ENCODE assay signal across 19 cellular contexts in the genomic region with DNA sequence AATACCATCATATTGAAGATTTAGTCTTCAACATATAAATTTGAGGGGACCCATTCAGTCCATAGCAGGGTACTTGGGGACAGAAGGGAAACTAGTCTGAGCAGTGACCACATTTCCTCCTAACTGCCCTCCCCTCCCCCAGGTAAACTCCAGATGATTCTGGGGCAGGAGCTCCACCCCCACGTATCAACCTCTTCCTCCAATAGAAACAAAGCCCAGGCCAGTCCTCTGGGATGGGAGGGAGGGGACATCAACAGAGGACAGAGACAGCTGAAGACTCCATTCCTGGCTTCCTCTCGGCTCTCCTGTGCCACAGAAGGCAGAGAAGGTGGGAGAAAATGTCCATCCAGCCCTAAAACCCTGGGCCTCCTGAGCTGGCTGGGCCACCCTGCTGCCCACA.
DNase-seq lines count a peak whose midpoint lies in the region; ATAC-seq and TF ChIP-seq lines count a peak whose summit lies in the region.
"Had no signal": no experiment of that assay in that cellular context is flagged by ENCODE, and none has a peak within 500 bp of the region (broad histone marks: within the 10 kb centered on the region; RNA-seq: fewer than 3 reads in every experiment).

No MANE protein-coding gene starts in this region.

- H2BK5ac ChIP-seq in H9 (ENCODE audit: insufficient read length, low read length), result no peak overlapping the region

- H3K18ac ChIP-seq in H9 (ENCODE audit: insufficient read length, low read depth, low read length), result no peak overlapping the region

- H2AK5ac ChIP-seq in H9 (ENCODE audit: insufficient read length, low read length), result no peak overlapping the region

- H3T11ph ChIP-seq in H9 (ENCODE audit: low read length), result no peak overlapping the region

- peak; percentile 45 for DNase-seq in H9
- no peak for DNase-seq in WTC11 (ENCODE audit: low spot score)
- no peak for DNase-seq in NCI-H446 treated with DMSO at 0.1 percent for 48 hours (lab: John Stamatoyannopoulos, UW)
- DNase-seq in left lobe of liver (ENCODE audit: low spot score), result no peak
- DNase-seq in activated CD4-positive, alpha-beta T cell treated with anti-CD3 and anti-CD28 coated beads, Interleukin-2, amount 50 U/mL, for 4 hours, result no peak
- DNase-seq: AML-193, DMS79, GOT3, NCI-H1105, NCI-H146, NCI-H2029, NCI-H2227 treated with DMSO at 0.1 percent for 48 hours, NCI-H510A treated with DMSO at 0.1 percent for 48 hours, NCI-H748 treated with DMSO at 0.1 percent for 48 hours, OCI-M1, SJCRH30 had no signal

- no CpG with 5 or more reads among the region's 2 CpGs for WGBS in H9 (ENCODE audit: extremely low coverage, insufficient read length, low lambda C conversion rate)

- TF ChIP-seq CTCF in H9 (conservative IDR thresholded peaks at IDR 0.05) (no peak), WTC11 (IDR thresholded peaks at IDR 0.05) (no peak), neutrophil (IDR thresholded peaks at IDR 0.05) (no peak)

- no peaks in the 10 kb centered on the region for H4K20me1 ChIP-seq in BLaER1 treated with 17β-estradiol and CSF1 and Interleukin-3, amounts not matched to agents 10 nM and 100 nM
- H4K20me1 ChIP-seq in H9 (ENCODE audit: control insufficient read depth, insufficient read depth, insufficient read length), result no peaks in the 10 kb centered on the region

- no peak overlapping the region for H2AFZ ChIP-seq in H9 (ENCODE audit: low read length)

- H4K91ac ChIP-seq in H9 (ENCODE audit: insufficient read length, low read depth, low read length), result no peak overlapping the region

- H3K9me3 Mint-ChIP-seq in H9 (no peaks in the 10 kb centered on the region; a peak in 1 of 5 replicates), WTC11 (no peaks in the 10 kb centered on the region)
- H3K9me3 Mint-ChIP-seq: CD14-positive monocyte had no signal

- H3K27ac ChIP-seq in BLaER1 treated with 17β-estradiol and CSF1 and Interleukin-3, amounts not matched to agents 10 nM and 100 nM, result peak overlapping the region in 8 of 11 experiments; percentile 0 to 52 (median 24); a peak in 8 of 22 replicates
- H3K27ac ChIP-seq in H9 (ENCODE audit: insufficient read length, low read depth, low read length), result no peak overlapping the region
- H3K27ac ChIP-seq in neutrophil, result peak overlapping the region; percentile 93
- H3K27ac ChIP-seq: SJCRH30 had no signal

- H3K4ac ChIP-seq in H9 (ENCODE audit: low read depth, low read length), result no peak overlapping the region

- H3K4me3 ChIP-seq in BLaER1 treated with 17β-estradiol and CSF1 and Interleukin-3, amounts not matched to agents 10 nM and 100 nM, result no peak overlapping the region
- no peak overlapping the region for H3K4me3 ChIP-seq in neutrophil (ENCODE audit: low read depth in 1 of 2, low read length in 1 of 2)
- H3K4me3 ChIP-seq: SJCRH30 had no signal

- no peak overlapping the region for H2BK15ac ChIP-seq in H9 (ENCODE audit: low read depth, low read length)

- no peaks in the 10 kb centered on the region; a peak in 1 of 7 replicates for H3K36me3 Mint-ChIP-seq in H9 (ENCODE audit: insufficient read depth in 1 of 3, low read depth in 3 of 3)
- no peaks in the 10 kb centered on the region for H3K36me3 Mint-ChIP-seq in WTC11

- peak overlapping the region in 1 of 3 experiments; percentile 40; a peak in 1 of 7 replicates for H3K27ac Mint-ChIP-seq in H9
- no peak overlapping the region for H3K27ac Mint-ChIP-seq in WTC11
- H3K27ac Mint-ChIP-seq: CD14-positive monocyte had no signal

- no peaks in the 10 kb centered on the region for H3K23me2 ChIP-seq in H9 (ENCODE audit: insufficient read length, low read depth, low read length, poor library complexity, severe bottlenecking)

- no peaks in the 10 kb centered on the region for H3K79me1 ChIP-seq in H9 (ENCODE audit: insufficient read depth, low read depth, low read length, poor library complexity, severe bottlenecking)

- no peak overlapping the region for H3K56ac ChIP-seq in H9 (ENCODE audit: insufficient read length, low read depth, low read length)

- H2BK12ac ChIP-seq in H9 (ENCODE audit: insufficient read length, low read depth, low read length), result no peak overlapping the region

- H2BK20ac ChIP-seq in H9 (ENCODE audit: low read depth, low read length, poor library complexity, severe bottlenecking), result no peak overlapping the region

- H3K4me1 ChIP-seq in BLaER1 treated with 17β-estradiol and CSF1 and Interleukin-3, amounts not matched to agents 10 nM and 100 nM, result peaks cover 39 to 60% (median 56%) of the 10 kb centered on the region in 10 experiments
- H3K4me1 ChIP-seq in H9 (ENCODE audit: insufficient read depth, low read length), result no peaks in the 10 kb centered on the region
- peaks cover 31 to 47% of the 10 kb centered on the region in 2 experiments for H3K4me1 ChIP-seq in neutrophil (ENCODE audit: control insufficient read depth in 1 of 2, insufficient read depth in 1 of 2, low read depth in 1 of 2, low read length in 1 of 2)
- H3K4me1 ChIP-seq: SJCRH30 had no signal

- H3K79me2 ChIP-seq in H9 (ENCODE audit: insufficient read depth, low read length), result no peaks in the 10 kb centered on the region

- no peak overlapping the region for H3K4me3 Mint-ChIP-seq in H9
- no peak overlapping the region for H3K4me3 Mint-ChIP-seq in WTC11
- H3K4me3 Mint-ChIP-seq: CD14-positive monocyte had no signal

- POLR2A ChIA-PET in WTC11 (lab: Charles Lee), result interaction anchor here (0.6 kb wide), 1 partner anchor 1111 kb away, joined by 5 read pairs; no protein-coding TSS in a partner anchor

- peak overlapping the region; percentile 39 to 80 (median 68) for H3K4me2 ChIP-seq in BLaER1 treated with 17β-estradiol and CSF1 and Interleukin-3, amounts not matched to agents 10 nM and 100 nM
- H3K4me2 ChIP-seq in H9 (ENCODE audit: insufficient read depth, insufficient read length, low read length), result no peak overlapping the region

- no peak overlapping the region for H3K23ac ChIP-seq in H9 (ENCODE audit: insufficient read length, low read depth, low read length)

- CTCF ChIA-PET in WTC11 (lab: Charles Lee), result interaction anchor here (0.5 to 2.6 kb wide), 6 partner anchors 20 to 1599 kb away, joined by 3 to 11 read pairs (median 6); no protein-coding TSS in a partner anchor

- no peaks in the 10 kb centered on the region; the same call in none of the 2 replicates for H3K27me3 Mint-ChIP-seq in H9 (ENCODE audit: low read depth)
- peaks cover 6% of the 10 kb centered on the region for H3K27me3 Mint-ChIP-seq in WTC11 (ENCODE audit: low read depth)

- ATAC-seq in WTC11 (peak; percentile 55), left lobe of liver (no peak)

- no peak overlapping the region for H4K5ac ChIP-seq in H9 (ENCODE audit: insufficient read length, low read depth, low read length)

- no peak overlapping the region for H2BK120ac ChIP-seq in H9 (ENCODE audit: low read depth, low read length, poor library complexity, severe bottlenecking)

- no peaks in the 10 kb centered on the region for H3K9me3 ChIP-seq in BLaER1 treated with 17β-estradiol and CSF1 and Interleukin-3, amounts not matched to agents 10 nM and 100 nM (replicated peaks in 1 of 11)
- H3K9me3 ChIP-seq in H9 (ENCODE audit: control insufficient read depth, low read depth, low read length) (no peaks in the 10 kb centered on the region), neutrophil (no peaks in the 10 kb centered on the region)
- H3K9me3 ChIP-seq: SJCRH30 had no signal

- no peaks in the 10 kb centered on the region for H3K27me3 ChIP-seq in BLaER1 treated with 17β-estradiol and CSF1 and Interleukin-3, amounts not matched to agents 10 nM and 100 nM
- no peaks in the 10 kb centered on the region for H3K27me3 ChIP-seq in H9 (ENCODE audit: insufficient read depth, low read length)
- peaks cover 6% of the 10 kb centered on the region for H3K27me3 ChIP-seq in neutrophil

- H3K36me3 ChIP-seq in BLaER1 treated with 17β-estradiol and CSF1 and Interleukin-3, amounts not matched to agents 10 nM and 100 nM, result no peaks in the 10 kb centered on the region
- no peaks in the 10 kb centered on the region for H3K36me3 ChIP-seq in neutrophil
- H3K36me3 ChIP-seq: SJCRH30 had no signal

- H3K4me1 Mint-ChIP-seq in H9, result peaks cover 5 to 20% of the 10 kb centered on the region in 2 experiments
- H3K4me1 Mint-ChIP-seq in WTC11, result peaks cover 26% of the 10 kb centered on the region

- no peak overlapping the region for H4K8ac ChIP-seq in H9 (replicated peaks; ENCODE audit: insufficient read length, low read depth, low read length)

- H3K14ac ChIP-seq in H9 (ENCODE audit: insufficient read depth, low read length), result no peak overlapping the region; the same call in 1 of the 2 replicates

- 0 out of 22 replicates have a peak overlapping the region, but pooled peaks of 1 of the 11 experiments have one; percentile 1 for H3K9ac ChIP-seq in BLaER1 treated with 17β-estradiol and CSF1 and Interleukin-3, amounts not matched to agents 10 nM and 100 nM
- H3K9ac ChIP-seq in H9 (ENCODE audit: extremely low read depth, insufficient read length, low read length), result no peak overlapping the region

TF ChIP-seq in WTC11, 78 proteins besides CTCF, POLR2A, EP300 and RAD21 (continues in another document):
- TF ChIP-seq, protein P1, sequence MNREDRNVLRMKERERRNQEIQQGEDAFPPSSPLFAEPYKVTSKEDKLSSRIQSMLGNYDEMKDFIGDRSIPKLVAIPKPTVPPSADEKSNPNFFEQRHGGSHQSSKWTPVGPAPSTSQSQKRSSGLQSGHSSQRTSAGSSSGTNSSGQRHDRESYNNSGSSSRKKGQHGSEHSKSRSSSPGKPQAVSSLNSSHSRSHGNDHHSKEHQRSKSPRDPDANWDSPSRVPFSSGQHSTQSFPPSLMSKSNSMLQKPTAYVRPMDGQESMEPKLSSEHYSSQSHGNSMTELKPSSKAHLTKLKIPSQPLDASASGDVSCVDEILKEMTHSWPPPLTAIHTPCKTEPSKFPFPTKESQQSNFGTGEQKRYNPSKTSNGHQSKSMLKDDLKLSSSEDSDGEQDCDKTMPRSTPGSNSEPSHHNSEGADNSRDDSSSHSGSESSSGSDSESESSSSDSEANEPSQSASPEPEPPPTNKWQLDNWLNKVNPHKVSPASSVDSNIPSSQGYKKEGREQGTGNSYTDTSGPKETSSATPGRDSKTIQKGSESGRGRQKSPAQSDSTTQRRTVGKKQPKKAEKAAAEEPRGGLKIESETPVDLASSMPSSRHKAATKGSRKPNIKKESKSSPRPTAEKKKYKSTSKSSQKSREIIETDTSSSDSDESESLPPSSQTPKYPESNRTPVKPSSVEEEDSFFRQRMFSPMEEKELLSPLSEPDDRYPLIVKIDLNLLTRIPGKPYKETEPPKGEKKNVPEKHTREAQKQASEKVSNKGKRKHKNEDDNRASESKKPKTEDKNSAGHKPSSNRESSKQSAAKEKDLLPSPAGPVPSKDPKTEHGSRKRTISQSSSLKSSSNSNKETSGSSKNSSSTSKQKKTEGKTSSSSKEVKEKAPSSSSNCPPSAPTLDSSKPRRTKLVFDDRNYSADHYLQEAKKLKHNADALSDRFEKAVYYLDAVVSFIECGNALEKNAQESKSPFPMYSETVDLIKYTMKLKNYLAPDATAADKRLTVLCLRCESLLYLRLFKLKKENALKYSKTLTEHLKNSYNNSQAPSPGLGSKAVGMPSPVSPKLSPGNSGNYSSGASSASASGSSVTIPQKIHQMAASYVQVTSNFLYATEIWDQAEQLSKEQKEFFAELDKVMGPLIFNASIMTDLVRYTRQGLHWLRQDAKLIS (CRISPR knock-in tag; IDR thresholded peaks at IDR 0.05; ENCODE audit: borderline replicate concordance), result no peak
- no peak for TF ChIP-seq ZNF219 (CRISPR knock-in tag; IDR thresholded peaks at IDR 0.05; ENCODE audit: borderline replicate concordance)
